Comparison of ENCODE assay signal across 30 cellular contexts in genomic region chr18:2324459-2324858, GRCh38.
"Had no signal": no experiment of that assay in that cellular context is flagged by ENCODE, and none has a peak within 500 bp of the region (broad histone marks: within the 10 kb centered on the region; RNA-seq: fewer than 3 reads in every experiment).

No MANE protein-coding gene starts in this region.

- H3K4me1 Mint-ChIP-seq: natural killer cell; nephron; neural progenitor cell; stimulated activated memory B cell treated with anti-CD40 and anti-IgM and Interleukin-4, amounts not matched to agents 10 μg/mL and 1 μg/mL and 100 μg/mL, for 72 hours; stimulated activated naive CD8-positive, alpha-beta T cell treated with anti-CD3 and anti-CD28 coated beads, Interleukin-15, amount 100 ng/mL, for 72 hours had no signal

- H2AFZ ChIP-seq: neural progenitor cell, parathyroid adenoma had no signal

- H3K4me3 ChIP-seq: neural progenitor cell, ovary, psoas muscle, right lobe of liver, sigmoid colon, suprapubic skin, thoracic aorta, thyroid gland, tibial nerve, upper lobe of left lung, vagina had no signal

- DNase-seq: natural killer cell; occipital lobe; ovary; posterior cingulate gyrus; psoas muscle; right cardiac atrium; right lobe of liver; sigmoid colon; small intestine; stimulated activated CD4-positive, alpha-beta T cell treated with anti-CD3 and anti-CD28 coated beads, Interleukin-15, amount 100 ng/mL, for 24 hours; stimulated activated CD4-positive, alpha-beta T cell treated with anti-CD3 and anti-CD28 coated beads, Interleukin-2, amount 100 ng/mL, for 24 hours; stimulated activated CD4-positive, alpha-beta T cell treated with anti-CD3 and anti-CD28 coated beads, Interleukin-2, amount 100 ng/mL, for 48 hours; stimulated activated CD4-positive, alpha-beta T cell treated with anti-CD3 and anti-CD28 coated beads, Interleukin-4, amount 100 ng/mL, for 4 hours; stimulated activated CD8-positive, alpha-beta memory T cell treated with anti-CD3 and anti-CD28 coated beads, Interleukin-4, amount 100 ng/mL, for 48 hours; stimulated activated naive CD4-positive, alpha-beta T cell; stimulated activated naive CD8-positive, alpha-beta T cell treated with anti-CD3 and anti-CD28 coated beads, Interleukin-15, amount 100 ng/mL, for 72 hours; stimulated activated naive CD8-positive, alpha-beta T cell treated with anti-CD3 and anti-CD28 coated beads, Interleukin-15, Interleukin-2, amounts not matched to agents 100 U/mL and 50 U/mL, for 24 hours; substantia nigra; thyroid gland; trophoblast cell; upper lobe of left lung had no signal

- ATAC-seq: natural killer cell; psoas muscle; right cardiac atrium; right lobe of liver; stimulated activated memory B cell treated with anti-CD40 and anti-IgM and Interleukin-4, amounts not matched to agents 10 μg/mL and 1 μg/mL and 100 μg/mL, for 72 hours; stimulated activated naive CD8-positive, alpha-beta T cell treated with anti-CD3 and anti-CD28 coated beads, Interleukin-15, amount 100 ng/mL, for 72 hours; stimulated activated naive CD8-positive, alpha-beta T cell treated with anti-CD3 and anti-CD28 coated beads, Interleukin-15, Interleukin-2, amounts not matched to agents 100 U/mL and 50 U/mL, for 24 hours had no signal

- H3K4me1 ChIP-seq: parathyroid adenoma, psoas muscle, right lobe of liver, sigmoid colon, suprapubic skin, thyroid gland, tibial nerve, upper lobe of left lung, vagina had no signal

- H3K79me2 ChIP-seq: parathyroid adenoma had no signal

- H3K27ac ChIP-seq: neural progenitor cell, ovary, parathyroid adenoma, psoas muscle, right lobe of liver, sigmoid colon, suprapubic skin, thoracic aorta, thyroid gland, tibial nerve, upper lobe of left lung, vagina had no signal

- H3K9ac ChIP-seq: neural progenitor cell, parathyroid adenoma had no signal

- H3K4me3 Mint-ChIP-seq: natural killer cell; nephron; neural progenitor cell; stimulated activated memory B cell treated with anti-CD40 and anti-IgM and Interleukin-4, amounts not matched to agents 10 μg/mL and 1 μg/mL and 100 μg/mL, for 72 hours; stimulated activated naive CD8-positive, alpha-beta T cell treated with anti-CD3 and anti-CD28 coated beads, Interleukin-15, amount 100 ng/mL, for 72 hours had no signal

- H3K36me3 ChIP-seq: neural progenitor cell, ovary, right lobe of liver, sigmoid colon, suprapubic skin, thoracic aorta, thyroid gland, tibial nerve, upper lobe of left lung, vagina had no signal

- FAIRE-seq: small intestine, urothelium cell line had no signal

- H3K27me3 ChIP-seq: neural progenitor cell, ovary, right lobe of liver, sigmoid colon, suprapubic skin, thyroid gland, tibial nerve, upper lobe of left lung, vagina had no signal

- H3K36me3 Mint-ChIP-seq: natural killer cell; neural progenitor cell; stimulated activated memory B cell treated with anti-CD40 and anti-IgM and Interleukin-4, amounts not matched to agents 10 μg/mL and 1 μg/mL and 100 μg/mL, for 72 hours had no signal

- H3K9me3 Mint-ChIP-seq: natural killer cell; neural progenitor cell; stimulated activated naive CD8-positive, alpha-beta T cell treated with anti-CD3 and anti-CD28 coated beads, Interleukin-15, amount 100 ng/mL, for 72 hours had no signal

- H3K9me3 ChIP-seq: ovary, psoas muscle, right lobe of liver, sigmoid colon, suprapubic skin, thoracic aorta, thyroid gland, tibial nerve, upper lobe of left lung, vagina had no signal

- H3K4me2 ChIP-seq: neural progenitor cell had no signal

- H3K27ac Mint-ChIP-seq: natural killer cell; nephron; neural progenitor cell; stimulated activated memory B cell treated with anti-CD40 and anti-IgM and Interleukin-4, amounts not matched to agents 10 μg/mL and 1 μg/mL and 100 μg/mL, for 72 hours; stimulated activated naive CD8-positive, alpha-beta T cell treated with anti-CD3 and anti-CD28 coated beads, Interleukin-15, amount 100 ng/mL, for 72 hours had no signal
